In the genomic region with DNA sequence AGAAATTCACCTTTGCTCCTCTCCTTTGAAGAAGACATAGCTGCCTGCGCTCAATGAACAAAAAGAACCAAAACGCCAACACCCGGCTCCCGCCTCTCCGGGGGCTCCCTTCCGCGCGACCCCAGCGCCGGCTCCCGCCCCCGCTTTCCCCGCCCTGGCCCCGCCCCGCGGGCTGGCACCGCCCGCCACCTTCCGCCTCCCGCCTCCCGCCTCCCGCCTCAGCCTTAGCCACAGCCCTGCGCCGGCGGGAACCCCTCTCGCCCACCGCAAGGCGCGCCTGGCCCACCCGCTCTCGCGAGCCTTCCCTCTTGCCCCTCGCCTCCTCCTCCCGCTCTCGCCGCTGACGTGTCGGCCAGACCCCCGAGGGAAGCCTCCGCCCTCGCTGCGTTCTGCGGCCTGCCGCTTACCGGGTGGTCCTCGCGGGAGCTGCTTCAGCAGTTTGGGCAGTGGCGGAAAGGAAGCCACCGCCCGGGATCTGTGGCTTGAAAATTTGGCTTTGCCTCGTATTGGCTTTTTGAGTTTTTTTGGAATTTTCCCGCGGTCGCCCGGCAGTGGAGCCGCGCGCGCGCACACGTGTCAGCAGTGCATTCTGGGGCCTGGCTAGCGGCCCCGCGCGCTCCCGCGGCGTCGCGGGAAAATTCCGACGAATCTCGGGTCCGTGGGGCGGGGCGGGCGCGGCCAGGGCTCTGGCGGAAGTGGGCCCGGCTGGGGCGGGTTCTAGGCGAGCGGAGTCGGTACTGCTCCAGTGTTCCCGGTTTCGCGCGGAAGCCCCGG, we compare ENCODE assay signal across 1 cellular context.
A peak's percentile ranks its signal among the peaks of the same experiment; 100 is the strongest.
TF ChIP-seq lines count a peak whose summit lies in the region.

A gene with protein sequence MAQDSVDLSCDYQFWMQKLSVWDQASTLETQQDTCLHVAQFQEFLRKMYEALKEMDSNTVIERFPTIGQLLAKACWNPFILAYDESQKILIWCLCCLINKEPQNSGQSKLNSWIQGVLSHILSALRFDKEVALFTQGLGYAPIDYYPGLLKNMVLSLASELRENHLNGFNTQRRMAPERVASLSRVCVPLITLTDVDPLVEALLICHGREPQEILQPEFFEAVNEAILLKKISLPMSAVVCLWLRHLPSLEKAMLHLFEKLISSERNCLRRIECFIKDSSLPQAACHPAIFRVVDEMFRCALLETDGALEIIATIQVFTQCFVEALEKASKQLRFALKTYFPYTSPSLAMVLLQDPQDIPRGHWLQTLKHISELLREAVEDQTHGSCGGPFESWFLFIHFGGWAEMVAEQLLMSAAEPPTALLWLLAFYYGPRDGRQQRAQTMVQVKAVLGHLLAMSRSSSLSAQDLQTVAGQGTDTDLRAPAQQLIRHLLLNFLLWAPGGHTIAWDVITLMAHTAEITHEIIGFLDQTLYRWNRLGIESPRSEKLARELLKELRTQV (minus strand): TSS at position 591 of the 774 bp plus-strand sequence. CDS start 68,418 bp downstream, outside the sequence.

TF ChIP-seq in HEK293, 187 proteins besides CTCF, POLR2A, EP300 and RAD21 (continued from another document and continues in another):
- TF ChIP-seq, protein P1, sequence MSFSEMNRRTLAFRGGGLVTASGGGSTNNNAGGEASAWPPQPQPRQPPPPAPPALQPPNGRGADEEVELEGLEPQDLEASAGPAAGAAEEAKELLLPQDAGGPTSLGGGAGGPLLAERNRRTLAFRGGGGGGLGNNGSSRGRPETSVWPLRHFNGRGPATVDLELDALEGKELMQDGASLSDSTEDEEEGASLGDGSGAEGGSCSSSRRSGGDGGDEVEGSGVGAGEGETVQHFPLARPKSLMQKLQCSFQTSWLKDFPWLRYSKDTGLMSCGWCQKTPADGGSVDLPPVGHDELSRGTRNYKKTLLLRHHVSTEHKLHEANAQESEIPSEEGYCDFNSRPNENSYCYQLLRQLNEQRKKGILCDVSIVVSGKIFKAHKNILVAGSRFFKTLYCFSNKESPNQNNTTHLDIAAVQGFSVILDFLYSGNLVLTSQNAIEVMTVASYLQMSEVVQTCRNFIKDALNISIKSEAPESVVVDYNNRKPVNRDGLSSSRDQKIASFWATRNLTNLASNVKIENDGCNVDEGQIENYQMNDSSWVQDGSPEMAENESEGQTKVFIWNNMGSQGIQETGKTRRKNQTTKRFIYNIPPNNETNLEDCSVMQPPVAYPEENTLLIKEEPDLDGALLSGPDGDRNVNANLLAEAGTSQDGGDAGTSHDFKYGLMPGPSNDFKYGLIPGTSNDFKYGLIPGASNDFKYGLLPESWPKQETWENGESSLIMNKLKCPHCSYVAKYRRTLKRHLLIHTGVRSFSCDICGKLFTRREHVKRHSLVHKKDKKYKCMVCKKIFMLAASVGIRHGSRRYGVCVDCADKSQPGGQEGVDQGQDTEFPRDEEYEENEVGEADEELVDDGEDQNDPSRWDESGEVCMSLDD (tag by site-specific recombination; IDR thresholded peaks at IDR 0.05), result no peak
- TF ChIP-seq ZNF791 (tag by site-specific recombination; IDR thresholded peaks at IDR 0.05) (no peak), ZBTB48 (tag by site-specific recombination; IDR thresholded peaks at IDR 0.05) (no peak), ZFP69B (tag by site-specific recombination; IDR thresholded peaks at IDR 0.05) (peak; percentile 86), ZNF777 (tag by site-specific recombination; IDR thresholded peaks at IDR 0.05; ENCODE audit: borderline replicate concordance) (no peak), ZNF660 (tag by site-specific recombination; IDR thresholded peaks at IDR 0.05) (peak; percentile 22; the same call in 1 of the 2 replicates), ZNF416 (tag by site-specific recombination; IDR thresholded peaks at IDR 0.05) (no peak), WT1 (tag by site-specific recombination; IDR thresholded peaks at IDR 0.05) (no peak), ZNF792 (tag by site-specific recombination; IDR thresholded peaks at IDR 0.05) (no peak), ZNF239 (tag by site-specific recombination; IDR thresholded peaks at IDR 0.05) (no peak), ZNF747 (tag by site-specific recombination; IDR thresholded peaks at IDR 0.05) (no peak), ZSCAN23 (tag by site-specific recombination; IDR thresholded peaks at IDR 0.05) (no peak), ZBTB1 (tag by site-specific recombination; IDR thresholded peaks at IDR 0.05) (no peak), KLF1 (tag by site-specific recombination; IDR thresholded peaks at IDR 0.05) (peak; percentile 41; the same call in 1 of the 2 replicates), ZNF324 (tag by site-specific recombination; IDR thresholded peaks at IDR 0.05) (peak; percentile 72), ZNF19 (tag by site-specific recombination; IDR thresholded peaks at IDR 0.05; ENCODE audit: low read depth) (no peak), ZEB2 (tag by site-specific recombination; IDR thresholded peaks at IDR 0.05) (peak; percentile 93), ZNF549 (tag by site-specific recombination; IDR thresholded peaks at IDR 0.05) (no peak), ZNF521 (tag by site-specific recombination; IDR thresholded peaks at IDR 0.05) (no peak), SP3 (tag by site-specific recombination; IDR thresholded peaks at IDR 0.05) (0 out of 2 replicates have a peak, but pooled peaks have one; percentile 29), ZNF221 (tag by site-specific recombination; IDR thresholded peaks at IDR 0.05; ENCODE audit: borderline replicate concordance) (no peak), ZBTB20 (tag by site-specific recombination; IDR thresholded peaks at IDR 0.05) (no peak; the same call in 1 of the 2 replicates), ZNF223 (tag by site-specific recombination; IDR thresholded peaks at IDR 0.05) (no peak), KLF16 (tag by site-specific recombination; IDR thresholded peaks at IDR 0.05) (peak; percentile 47; the same call in 1 of the 2 replicates), GLI2 (tag by site-specific recombination; IDR thresholded peaks at IDR 0.05; ENCODE audit: borderline replicate concordance, low read depth) (no peak), ZNF138 (tag by site-specific recombination; IDR thresholded peaks at IDR 0.05; ENCODE audit: borderline replicate concordance) (no peak), KLF10 (tag by site-specific recombination; IDR thresholded peaks at IDR 0.05) (peak; percentile 68), ZNF211 (tag by site-specific recombination; IDR thresholded peaks at IDR 0.05; ENCODE audit: low read depth) (no peak), ZNF292 (tag by site-specific recombination; IDR thresholded peaks at IDR 0.05; ENCODE audit: borderline replicate concordance, low read depth) (no peak), ZNF2 (tag by site-specific recombination; IDR thresholded peaks at IDR 0.05) (peak; percentile 61; the same call in 1 of the 2 replicates), ZNF501 (tag by site-specific recombination; IDR thresholded peaks at IDR 0.05) (no peak)
- TF ChIP-seq, protein P2, sequence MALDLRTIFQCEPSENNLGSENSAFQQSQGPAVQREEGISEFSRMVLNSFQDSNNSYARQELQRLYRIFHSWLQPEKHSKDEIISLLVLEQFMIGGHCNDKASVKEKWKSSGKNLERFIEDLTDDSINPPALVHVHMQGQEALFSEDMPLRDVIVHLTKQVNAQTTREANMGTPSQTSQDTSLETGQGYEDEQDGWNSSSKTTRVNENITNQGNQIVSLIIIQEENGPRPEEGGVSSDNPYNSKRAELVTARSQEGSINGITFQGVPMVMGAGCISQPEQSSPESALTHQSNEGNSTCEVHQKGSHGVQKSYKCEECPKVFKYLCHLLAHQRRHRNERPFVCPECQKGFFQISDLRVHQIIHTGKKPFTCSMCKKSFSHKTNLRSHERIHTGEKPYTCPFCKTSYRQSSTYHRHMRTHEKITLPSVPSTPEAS (tag by site-specific recombination; IDR thresholded peaks at IDR 0.05), result 0 out of 2 replicates have a peak, but pooled peaks have one; percentile 36
- TF ChIP-seq, protein P3, sequence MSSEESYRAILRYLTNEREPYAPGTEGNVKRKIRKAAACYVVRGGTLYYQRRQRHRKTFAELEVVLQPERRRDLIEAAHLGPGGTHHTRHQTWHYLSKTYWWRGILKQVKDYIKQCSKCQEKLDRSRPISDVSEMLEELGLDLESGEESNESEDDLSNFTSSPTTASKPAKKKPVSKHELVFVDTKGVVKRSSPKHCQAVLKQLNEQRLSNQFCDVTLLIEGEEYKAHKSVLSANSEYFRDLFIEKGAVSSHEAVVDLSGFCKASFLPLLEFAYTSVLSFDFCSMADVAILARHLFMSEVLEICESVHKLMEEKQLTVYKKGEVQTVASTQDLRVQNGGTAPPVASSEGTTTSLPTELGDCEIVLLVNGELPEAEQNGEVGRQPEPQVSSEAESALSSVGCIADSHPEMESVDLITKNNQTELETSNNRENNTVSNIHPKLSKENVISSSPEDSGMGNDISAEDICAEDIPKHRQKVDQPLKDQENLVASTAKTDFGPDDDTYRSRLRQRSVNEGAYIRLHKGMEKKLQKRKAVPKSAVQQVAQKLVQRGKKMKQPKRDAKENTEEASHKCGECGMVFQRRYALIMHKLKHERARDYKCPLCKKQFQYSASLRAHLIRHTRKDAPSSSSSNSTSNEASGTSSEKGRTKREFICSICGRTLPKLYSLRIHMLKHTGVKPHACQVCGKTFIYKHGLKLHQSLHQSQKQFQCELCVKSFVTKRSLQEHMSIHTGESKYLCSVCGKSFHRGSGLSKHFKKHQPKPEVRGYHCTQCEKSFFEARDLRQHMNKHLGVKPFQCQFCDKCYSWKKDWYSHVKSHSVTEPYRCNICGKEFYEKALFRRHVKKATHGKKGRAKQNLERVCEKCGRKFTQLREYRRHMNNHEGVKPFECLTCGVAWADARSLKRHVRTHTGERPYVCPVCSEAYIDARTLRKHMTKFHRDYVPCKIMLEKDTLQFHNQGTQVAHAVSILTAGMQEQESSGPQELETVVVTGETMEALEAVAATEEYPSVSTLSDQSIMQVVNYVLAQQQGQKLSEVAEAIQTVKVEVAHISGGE (tag by site-specific recombination; conservative IDR thresholded peaks at IDR 0.05; ENCODE audit: low read depth), result peak; percentile 67
- TF ChIP-seq, protein P4, sequence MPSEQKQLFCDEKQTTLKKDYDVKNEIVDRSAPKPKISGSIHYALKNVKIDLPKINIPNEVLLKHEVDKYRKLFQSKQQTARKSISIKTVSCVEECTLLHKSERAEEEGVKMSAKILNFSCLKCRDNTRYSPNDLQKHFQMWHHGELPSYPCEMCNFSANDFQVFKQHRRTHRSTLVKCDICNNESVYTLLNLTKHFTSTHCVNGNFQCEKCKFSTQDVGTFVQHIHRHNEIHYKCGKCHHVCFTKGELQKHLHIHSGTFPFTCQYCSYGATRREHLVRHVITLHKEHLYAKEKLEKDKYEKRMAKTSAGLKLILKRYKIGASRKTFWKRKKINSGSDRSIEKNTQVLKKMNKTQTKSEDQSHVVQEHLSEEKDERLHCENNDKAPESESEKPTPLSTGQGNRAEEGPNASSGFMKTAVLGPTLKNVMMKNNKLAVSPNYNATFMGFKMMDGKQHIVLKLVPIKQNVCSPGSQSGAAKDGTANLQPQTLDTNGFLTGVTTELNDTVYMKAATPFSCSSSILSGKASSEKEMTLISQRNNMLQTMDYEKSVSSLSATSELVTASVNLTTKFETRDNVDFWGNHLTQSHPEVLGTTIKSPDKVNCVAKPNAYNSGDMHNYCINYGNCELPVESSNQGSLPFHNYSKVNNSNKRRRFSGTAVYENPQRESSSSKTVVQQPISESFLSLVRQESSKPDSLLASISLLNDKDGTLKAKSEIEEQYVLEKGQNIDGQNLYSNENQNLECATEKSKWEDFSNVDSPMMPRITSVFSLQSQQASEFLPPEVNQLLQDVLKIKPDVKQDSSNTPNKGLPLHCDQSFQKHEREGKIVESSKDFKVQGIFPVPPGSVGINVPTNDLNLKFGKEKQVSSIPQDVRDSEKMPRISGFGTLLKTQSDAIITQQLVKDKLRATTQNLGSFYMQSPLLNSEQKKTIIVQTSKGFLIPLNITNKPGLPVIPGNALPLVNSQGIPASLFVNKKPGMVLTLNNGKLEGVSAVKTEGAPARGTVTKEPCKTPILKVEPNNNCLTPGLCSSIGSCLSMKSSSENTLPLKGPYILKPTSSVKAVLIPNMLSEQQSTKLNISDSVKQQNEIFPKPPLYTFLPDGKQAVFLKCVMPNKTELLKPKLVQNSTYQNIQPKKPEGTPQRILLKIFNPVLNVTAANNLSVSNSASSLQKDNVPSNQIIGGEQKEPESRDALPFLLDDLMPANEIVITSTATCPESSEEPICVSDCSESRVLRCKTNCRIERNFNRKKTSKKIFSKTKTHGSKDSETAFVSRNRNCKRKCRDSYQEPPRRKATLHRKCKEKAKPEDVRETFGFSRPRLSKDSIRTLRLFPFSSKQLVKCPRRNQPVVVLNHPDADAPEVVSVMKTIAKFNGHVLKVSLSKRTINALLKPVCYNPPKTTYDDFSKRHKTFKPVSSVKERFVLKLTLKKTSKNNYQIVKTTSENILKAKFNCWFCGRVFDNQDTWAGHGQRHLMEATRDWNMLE (tag by site-specific recombination; conservative IDR thresholded peaks at IDR 0.05; ENCODE audit: low read depth), result 0 out of 2 replicates have a peak, but pooled peaks have one; percentile 10
- TF ChIP-seq, protein P5, sequence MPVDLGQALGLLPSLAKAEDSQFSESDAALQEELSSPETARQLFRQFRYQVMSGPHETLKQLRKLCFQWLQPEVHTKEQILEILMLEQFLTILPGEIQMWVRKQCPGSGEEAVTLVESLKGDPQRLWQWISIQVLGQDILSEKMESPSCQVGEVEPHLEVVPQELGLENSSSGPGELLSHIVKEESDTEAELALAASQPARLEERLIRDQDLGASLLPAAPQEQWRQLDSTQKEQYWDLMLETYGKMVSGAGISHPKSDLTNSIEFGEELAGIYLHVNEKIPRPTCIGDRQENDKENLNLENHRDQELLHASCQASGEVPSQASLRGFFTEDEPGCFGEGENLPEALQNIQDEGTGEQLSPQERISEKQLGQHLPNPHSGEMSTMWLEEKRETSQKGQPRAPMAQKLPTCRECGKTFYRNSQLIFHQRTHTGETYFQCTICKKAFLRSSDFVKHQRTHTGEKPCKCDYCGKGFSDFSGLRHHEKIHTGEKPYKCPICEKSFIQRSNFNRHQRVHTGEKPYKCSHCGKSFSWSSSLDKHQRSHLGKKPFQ (tag by site-specific recombination; IDR thresholded peaks at IDR 0.05), result no peak
- TF ChIP-seq, protein P6, sequence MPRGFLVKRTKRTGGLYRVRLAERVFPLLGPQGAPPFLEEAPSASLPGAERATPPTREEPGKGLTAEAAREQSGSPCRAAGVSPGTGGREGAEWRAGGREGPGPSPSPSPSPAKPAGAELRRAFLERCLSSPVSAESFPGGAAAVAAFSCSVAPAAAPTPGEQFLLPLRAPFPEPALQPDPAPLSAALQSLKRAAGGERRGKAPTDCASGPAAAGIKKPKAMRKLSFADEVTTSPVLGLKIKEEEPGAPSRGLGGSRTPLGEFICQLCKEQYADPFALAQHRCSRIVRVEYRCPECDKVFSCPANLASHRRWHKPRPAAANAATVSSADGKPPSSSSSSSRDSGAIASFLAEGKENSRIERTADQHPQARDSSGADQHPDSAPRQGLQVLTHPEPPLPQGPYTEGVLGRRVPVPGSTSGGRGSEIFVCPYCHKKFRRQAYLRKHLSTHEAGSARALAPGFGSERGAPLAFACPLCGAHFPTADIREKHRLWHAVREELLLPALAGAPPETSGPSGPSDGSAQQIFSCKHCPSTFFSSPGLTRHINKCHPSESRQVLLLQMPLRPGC (tag by site-specific recombination; IDR thresholded peaks at IDR 0.05), result peak; percentile 87
- TF ChIP-seq, protein P7, sequence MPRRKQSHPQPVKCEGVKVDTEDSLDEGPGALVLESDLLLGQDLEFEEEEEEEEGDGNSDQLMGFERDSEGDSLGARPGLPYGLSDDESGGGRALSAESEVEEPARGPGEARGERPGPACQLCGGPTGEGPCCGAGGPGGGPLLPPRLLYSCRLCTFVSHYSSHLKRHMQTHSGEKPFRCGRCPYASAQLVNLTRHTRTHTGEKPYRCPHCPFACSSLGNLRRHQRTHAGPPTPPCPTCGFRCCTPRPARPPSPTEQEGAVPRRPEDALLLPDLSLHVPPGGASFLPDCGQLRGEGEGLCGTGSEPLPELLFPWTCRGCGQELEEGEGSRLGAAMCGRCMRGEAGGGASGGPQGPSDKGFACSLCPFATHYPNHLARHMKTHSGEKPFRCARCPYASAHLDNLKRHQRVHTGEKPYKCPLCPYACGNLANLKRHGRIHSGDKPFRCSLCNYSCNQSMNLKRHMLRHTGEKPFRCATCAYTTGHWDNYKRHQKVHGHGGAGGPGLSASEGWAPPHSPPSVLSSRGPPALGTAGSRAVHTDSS (tag by site-specific recombination; IDR thresholded peaks at IDR 0.05), result no peak
